ENCODE assay signal across 8 cellular contexts in genomic region chr2:179263015-179263414, GRCh38. TPM values are rescaled to one million over a fixed set of nuclear protein-coding genes. Genes with fewer than 3 reads are reported as not detected.
A peak's percentile ranks its signal among the peaks of the same experiment; 100 is the strongest.
DNase-seq lines count a peak whose midpoint lies in the region; ATAC-seq and TF ChIP-seq lines count a peak whose summit lies in the region.

No MANE protein-coding gene starts in this region.

- peak overlapping the region in 3 of 4 donors; percentile 81 to 92 (median 86) for H3K27ac ChIP-seq in Peyer's patch
- H3K27ac ChIP-seq in rectal smooth muscle tissue (ENCODE audit: low read depth, low read length), result no peak overlapping the region

- ATAC-seq in GM19455 (IDR thresholded peaks at IDR 0.05; ENCODE audit: unreplicated experiment), result no peak

- no peak for TF ChIP-seq CTCF in Peyer's patch (IDR thresholded peaks at IDR 0.05)

- DNase-seq in Peyer's patch (no peak), fibroblast of gingiva (ENCODE audit: low read depth) (peak; percentile 77), DMS79 (lab: John Stamatoyannopoulos, UW) (no peak), NCI-H510A treated with DMSO at 0.1 percent for 48 hours (lab: John Stamatoyannopoulos, UW) (no peak)
- no peak for DNase-seq in activated effector memory CD4-positive, alpha-beta T cell treated with anti-CD3 and anti-CD28 coated beads, Interleukin-2, amount 50 U/mL, for 16 hours

- no peaks in the 10 kb centered on the region for H3K27me3 ChIP-seq in Peyer's patch
- no peaks in the 10 kb centered on the region for H3K27me3 ChIP-seq in rectal smooth muscle tissue (ENCODE audit: control insufficient read depth, insufficient read depth, low read length)

- H3K4me1 ChIP-seq in ES-I3 (ENCODE audit: insufficient read depth, low read length) (peaks cover 14% of the 10 kb centered on the region), Peyer's patch (peaks cover 0 to 13% (median 4%) of the 10 kb centered on the region in 4 donors), rectal smooth muscle tissue (ENCODE audit: control insufficient read depth, insufficient read depth, low read length) (peaks cover 7% of the 10 kb centered on the region)

- H3K9ac ChIP-seq in ES-I3 (ENCODE audit: low read depth, low read length), result peak overlapping the region; percentile 94; the same call in 1 of the 2 replicates
- H3K9ac ChIP-seq in rectal smooth muscle tissue (ENCODE audit: low read length), result no peak overlapping the region

- no peak for TF ChIP-seq POLR2A in Peyer's patch (IDR thresholded peaks at IDR 0.05)

- H3K36me3 ChIP-seq in ES-I3 (ENCODE audit: insufficient read depth, low read length), result no peaks in the 10 kb centered on the region
- no peaks in the 10 kb centered on the region for H3K36me3 ChIP-seq in Peyer's patch
- no peaks in the 10 kb centered on the region for H3K36me3 ChIP-seq in rectal smooth muscle tissue (ENCODE audit: control insufficient read depth, insufficient read depth, low read length)

- H3K9me3 ChIP-seq in ES-I3 (ENCODE audit: control insufficient read depth, insufficient read depth, low read length) (no peaks in the 10 kb centered on the region), Peyer's patch (no peaks in the 10 kb centered on the region)

- H3K4me3 ChIP-seq in Peyer's patch, result peak overlapping the region; percentile 74 to 89 (median 76)
- H3K4me3 ChIP-seq in rectal smooth muscle tissue (ENCODE audit: low read length), result peak overlapping the region; percentile 82

RNA-seq across cellular contexts. Expression of gene SESTD1, which starts 1.6 kb away (rescaled TPM):
- total RNA-seq in Peyer's patch, result 10 to 100 TPM; 19.3 to 66.0 (median 39.6) TPM
